Comparison of ENCODE assay signal across 9 cellular contexts in the genomic region with DNA sequence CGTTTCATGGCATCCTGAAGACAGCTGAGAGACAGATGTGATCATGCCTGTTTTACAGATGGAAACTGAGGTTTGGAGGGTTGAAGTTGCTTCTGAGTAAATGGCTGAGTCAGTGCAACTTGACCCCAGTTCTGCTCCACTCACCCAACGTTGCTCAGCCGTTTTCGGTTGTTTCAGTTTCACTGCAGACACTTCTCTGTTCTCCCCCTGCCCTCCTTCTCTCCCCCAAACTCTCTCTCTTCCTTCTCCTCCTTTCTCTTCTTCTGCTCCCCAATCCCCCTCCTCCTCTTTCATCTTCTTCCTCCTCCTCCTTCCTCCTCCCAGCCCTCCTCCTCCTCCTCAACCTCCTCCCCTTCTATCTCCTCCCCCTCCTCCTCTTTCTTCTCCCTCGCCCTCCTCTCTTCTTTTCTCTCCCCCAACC. TPM values are rescaled to one million over a fixed set of nuclear protein-coding genes. Genes with fewer than 3 reads are reported as not detected.
A peak's percentile ranks its signal among the peaks of the same experiment; 100 is the strongest.
DNase-seq lines count a peak whose midpoint lies in the region; ATAC-seq and TF ChIP-seq lines count a peak whose summit lies in the region.
"Had no signal": no experiment of that assay in that cellular context is flagged by ENCODE, and none has a peak within 500 bp of the region (broad histone marks: within the 10 kb centered on the region; RNA-seq: fewer than 3 reads in every experiment).

No MANE protein-coding gene starts in this region.

- H4K20me1 ChIP-seq in SK-N-SH (ENCODE audit: insufficient read depth): no peaks in the 10 kb centered on the region

- H3K9me2 ChIP-seq in SK-N-SH: no peaks in the 10 kb centered on the region

- TF ChIP-seq CTCF in GM12864 (IDR thresholded peaks at IDR 0.05; ENCODE audit: low read depth, low read length, missing control alignments) (no peak), SK-N-SH (IDR thresholded peaks at IDR 0.05) (no peak), right lobe of liver (IDR thresholded peaks at IDR 0.05) (no peak), prostate gland (IDR thresholded peaks at IDR 0.05) (no peak), foreskin keratinocyte (conservative IDR thresholded peaks at IDR 0.05) (no peak)

- DNase-seq in GM12864 (ENCODE audit: low read depth) (peak; percentile 86), SK-N-SH (no peak), right lobe of liver (no peak), prostate gland (ENCODE audit: low spot score) (no peak), DMS53 treated with DMSO at 0.1 percent for 48 hours (lab: John Stamatoyannopoulos, UW; ENCODE audit: unreplicated experiment) (no peak), NCI-H774 (lab: John Stamatoyannopoulos, UW) (no peak), foreskin keratinocyte (no peak)

- H3K27me3 ChIP-seq in SK-N-SH (ENCODE audit: insufficient read depth) (no peaks in the 10 kb centered on the region), right lobe of liver (no peaks in the 10 kb centered on the region), prostate gland (replicated peaks; ENCODE audit: insufficient read depth) (no peaks in the 10 kb centered on the region), foreskin keratinocyte (no peaks in the 10 kb centered on the region)

- H3K4me3 ChIP-seq in GM12864 (ENCODE audit: low read depth, low read length) (no peak overlapping the region; the same call in 1 of the 2 replicates), SK-N-SH (ENCODE audit: low read depth in 2 of 2, low read length in 1 of 2) (no peak overlapping the region), right lobe of liver (no peak overlapping the region), prostate gland (no peak overlapping the region)

- TF ChIP-seq RAD21 in SK-N-SH (IDR thresholded peaks at IDR 0.05; ENCODE audit: low read length): no peak

- H3K79me2 ChIP-seq in SK-N-SH (ENCODE audit: insufficient read depth): no peaks in the 10 kb centered on the region

- POLR2A ChIA-PET in SK-N-SH (lab: Yijun Ruan, JAX): no interaction called here

- CTCF ChIA-PET in SK-N-SH (lab: Yijun Ruan, JAX): no interaction called here

- TF ChIP-seq POLR2A in right lobe of liver (IDR thresholded peaks at IDR 0.05) (no peak), prostate gland (IDR thresholded peaks at IDR 0.05) (no peak)

- H3K4me1 ChIP-seq in SK-N-SH (ENCODE audit: control insufficient read depth in 1 of 2, insufficient read depth in 2 of 2, low read depth in 1 of 2, low read length in 1 of 2): no peaks in the 10 kb centered on the region
- no peaks in the 10 kb centered on the region for H3K4me1 ChIP-seq in right lobe of liver
- H3K4me1 ChIP-seq in prostate gland (replicated peaks): peaks cover 7% of the 10 kb centered on the region
- peaks cover 22% of the 10 kb centered on the region for H3K4me1 ChIP-seq in foreskin keratinocyte

- no peaks in the 10 kb centered on the region for H3K36me3 ChIP-seq in SK-N-SH (replicated peaks in 1 of 2; ENCODE audit: control insufficient read depth in 1 of 2, insufficient read depth in 2 of 2, low read length in 1 of 2)
- no peaks in the 10 kb centered on the region for H3K36me3 ChIP-seq in right lobe of liver
- H3K36me3 ChIP-seq in prostate gland: no peaks in the 10 kb centered on the region

- H2AFZ ChIP-seq in SK-N-SH (ENCODE audit: low read depth): no peak overlapping the region

- no peak overlapping the region for H3K4me2 ChIP-seq in SK-N-SH

- intact Hi-C loops in right lobe of liver (cut with DNase I): no loop called here
- intact Hi-C loops in prostate gland (cut with DNase I): no loop called here

- H3K9me3 ChIP-seq in SK-N-SH (no peaks in the 10 kb centered on the region), right lobe of liver (no peaks in the 10 kb centered on the region), prostate gland (no peaks in the 10 kb centered on the region)

- TF ChIP-seq EP300 in SK-N-SH (IDR thresholded peaks at IDR 0.05; ENCODE audit: borderline replicate concordance in 1 of 2, low read depth in 1 of 2, low read length in 1 of 2): no peak

- ATAC-seq in HG02610 (IDR thresholded peaks at IDR 0.05; ENCODE audit: unreplicated experiment): peak; percentile 78
- ATAC-seq in right lobe of liver: peak in 3 of 4 donors; percentile 33 to 61 (median 36)
- no peak for ATAC-seq in foreskin keratinocyte
- ATAC-seq: naive thymus-derived CD4-positive, alpha-beta T cell had no signal

- no peak overlapping the region for H3K27ac ChIP-seq in SK-N-SH (ENCODE audit: low read depth in 2 of 2, low read length in 1 of 2)
- H3K27ac ChIP-seq in right lobe of liver: no peak overlapping the region
- H3K27ac ChIP-seq in prostate gland: no peak overlapping the region
- no peak overlapping the region for H3K27ac ChIP-seq in foreskin keratinocyte

- H3F3A ChIP-seq in SK-N-SH (replicated peaks; ENCODE audit: insufficient read depth): peaks cover 9% of the 10 kb centered on the region

- 41% methylated on average over 5 of the region's 5 CpGs for WGBS in SK-N-SH (ENCODE audit: low lambda C conversion rate)
- WGBS in right lobe of liver (ENCODE audit: insufficient coverage, low coverage, low lambda C conversion rate, missing lambda C conversion rate): 33% methylated on average over 5 of the region's 5 CpGs
- 60% methylated on average over 5 of the region's 5 CpGs for WGBS in prostate gland

- no peak overlapping the region for H3K9ac ChIP-seq in SK-N-SH

TF ChIP-seq in SK-N-SH, 30 proteins besides CTCF, POLR2A, EP300 and RAD21:
- TF ChIP-seq, protein P1, sequence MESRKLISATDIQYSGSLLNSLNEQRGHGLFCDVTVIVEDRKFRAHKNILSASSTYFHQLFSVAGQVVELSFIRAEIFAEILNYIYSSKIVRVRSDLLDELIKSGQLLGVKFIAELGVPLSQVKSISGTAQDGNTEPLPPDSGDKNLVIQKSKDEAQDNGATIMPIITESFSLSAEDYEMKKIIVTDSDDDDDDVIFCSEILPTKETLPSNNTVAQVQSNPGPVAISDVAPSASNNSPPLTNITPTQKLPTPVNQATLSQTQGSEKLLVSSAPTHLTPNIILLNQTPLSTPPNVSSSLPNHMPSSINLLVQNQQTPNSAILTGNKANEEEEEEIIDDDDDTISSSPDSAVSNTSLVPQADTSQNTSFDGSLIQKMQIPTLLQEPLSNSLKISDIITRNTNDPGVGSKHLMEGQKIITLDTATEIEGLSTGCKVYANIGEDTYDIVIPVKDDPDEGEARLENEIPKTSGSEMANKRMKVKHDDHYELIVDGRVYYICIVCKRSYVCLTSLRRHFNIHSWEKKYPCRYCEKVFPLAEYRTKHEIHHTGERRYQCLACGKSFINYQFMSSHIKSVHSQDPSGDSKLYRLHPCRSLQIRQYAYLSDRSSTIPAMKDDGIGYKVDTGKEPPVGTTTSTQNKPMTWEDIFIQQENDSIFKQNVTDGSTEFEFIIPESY (IDR thresholded peaks at IDR 0.05; ENCODE audit: borderline replicate concordance, low read depth): no peak
- TF ChIP-seq FOSL2 (IDR thresholded peaks at IDR 0.05; ENCODE audit: borderline replicate concordance, low read depth) (peak; percentile 25; the same call in 1 of the 2 replicates), GATA2 (CRISPR knock-in tag; IDR thresholded peaks at IDR 0.05) (no peak), RXRA (IDR thresholded peaks at IDR 0.05; ENCODE audit: borderline replicate concordance, low read depth) (no peak), TCF12 (IDR thresholded peaks at IDR 0.05) (peak; percentile 68)

RNA-seq across cellular contexts. Expression of gene CEP20, which starts 9.4 kb away (rescaled TPM):
- polyA plus RNA-seq in SK-N-SH (2012; rRNA removed) (14.8 and 19.5 TPM in 2 replicates), foreskin keratinocyte (18.9 and 21.6 TPM in 2 replicates)
- polyA plus RNA-seq in SK-N-SH (2012; cell fraction: cytosol; rRNA removed): 28.4 and 33.7 TPM in 2 replicates
- 4.0 and 8.9 TPM in 2 replicates for polyA plus RNA-seq in SK-N-SH (2012; cell fraction: nucleus; rRNA removed)
- total RNA-seq in right lobe of liver (10 to 100 TPM; 13.3 to 28.3 (median 18.3) TPM), prostate gland (10 to 100 TPM; 30.7 to 33.4 TPM), foreskin keratinocyte (35.3 and 38.6 TPM in 2 replicates)

RNA-seq across cellular contexts. Expression of gene MYH11, which starts 41.0 kb away (rescaled TPM):
- polyA plus RNA-seq in SK-N-SH (2012; rRNA removed): 0.02 TPM in 1 of 2 replicates, not detected in the other
- polyA plus RNA-seq in SK-N-SH (2012; cell fraction: cytosol; rRNA removed): not detected in 2 replicates
- not detected in 2 replicates for polyA plus RNA-seq in SK-N-SH (2012; cell fraction: nucleus; rRNA removed)
- 1 to 10 TPM; 1.5 to 3.9 (median 2.7) TPM for total RNA-seq in right lobe of liver
- 1,000 to 10,000 TPM in 1 of 2 donors, 100 to 1,000 TPM in 1; 968 to 2,091 TPM for total RNA-seq in prostate gland
- total RNA-seq in foreskin keratinocyte: not detected in 2 replicates
- polyA plus RNA-seq in foreskin keratinocyte: not detected in 2 replicates

RNA-seq across cellular contexts. Expression of gene ABCC1, which starts 51.6 kb away (rescaled TPM):
- polyA plus RNA-seq in SK-N-SH (2012; rRNA removed) (17.7 and 23.7 TPM in 2 replicates), foreskin keratinocyte (7.0 and 8.9 TPM in 2 replicates)
- polyA plus RNA-seq in SK-N-SH (2012; cell fraction: cytosol; rRNA removed): 13.4 and 19.1 TPM in 2 replicates
- polyA plus RNA-seq in SK-N-SH (2012; cell fraction: nucleus; rRNA removed): 49.9 and 61.1 TPM in 2 replicates
- total RNA-seq in right lobe of liver (1 to 10 TPM; 1.9 to 6.7 (median 4.1) TPM), prostate gland (10 to 100 TPM; 33.4 to 87.7 TPM), foreskin keratinocyte (22.1 and 22.3 TPM in 2 replicates)

Comparison
In these comparisons a context has a peak if more than half of its experiments do, and no peak if none do; other contexts are left out.
1. RNA of gene MYH11, which starts 41.0 kb away (total RNA-seq): 968 to 2,091 TPM in prostate gland; 1.5 to 3.9 TPM in right lobe of liver and not detected in foreskin keratinocyte; every median in the first group is over 100 times any median in the second.